ENCODE assay signal across 1 cellular context in genomic region chr7:158646766-158647474, GRCh38.
TF ChIP-seq lines count a peak whose summit lies in the region.

No MANE protein-coding gene starts in this region.

TF ChIP-seq in K562, 482 proteins besides CTCF, POLR2A, EP300 and RAD21:
- TF ChIP-seq EWSR1 (IDR thresholded peaks at IDR 0.05; ENCODE audit: borderline replicate concordance, low read depth, partially characterized antibody) = no peak
- no peak for TF ChIP-seq BRD9 (IDR thresholded peaks at IDR 0.05; ENCODE audit: low read depth, partially characterized antibody)
- TF ChIP-seq TARDBP (IDR thresholded peaks at IDR 0.05) = 0 out of 2 replicates have a peak, but pooled peaks have one; percentile 24
- no peak for TF ChIP-seq ZHX1 (conservative IDR thresholded peaks at IDR 0.05; ENCODE audit: low read length)
- peak; percentile 71 for TF ChIP-seq EGR1 (conservative IDR thresholded peaks at IDR 0.05)
- TF ChIP-seq HBP1 (CRISPR knock-in tag; IDR thresholded peaks at IDR 0.05) = no peak
- no peak for TF ChIP-seq CREB3 (tag; conservative IDR thresholded peaks at IDR 0.05; ENCODE audit: low read depth)
- no peak for TF ChIP-seq ZNF282 (CRISPR knock-in tag; IDR thresholded peaks at IDR 0.05)
- TF ChIP-seq SIN3B (IDR thresholded peaks at IDR 0.05; ENCODE audit: low read depth) = no peak
- peak; percentile 36; the same call in 1 of the 2 replicates for TF ChIP-seq SMC3 (conservative IDR thresholded peaks at IDR 0.05; ENCODE audit: insufficient read depth, low read depth, low read length)
- TF ChIP-seq NR0B1 (IDR thresholded peaks at IDR 0.05; ENCODE audit: partially characterized antibody) = no peak
- 0 out of 4 replicates have a peak, but pooled peaks of 1 of the 2 experiments have one; percentile 12 for TF ChIP-seq RCOR1 (IDR thresholded peaks at IDR 0.05; ENCODE audit: borderline replicate concordance in 1 of 2, low read depth in 2 of 2, low read length in 2 of 2)
- no peak for TF ChIP-seq TCF3 (CRISPR knock-in tag; IDR thresholded peaks at IDR 0.05)
- no peak for TF ChIP-seq SOX6 (IDR thresholded peaks at IDR 0.05)
- TF ChIP-seq ATF4 (CRISPR knock-in tag; IDR thresholded peaks at IDR 0.05) = no peak
- TF ChIP-seq CTCFL (IDR thresholded peaks at IDR 0.05; ENCODE audit: borderline replicate concordance, insufficient read depth, low read depth, low read length, poor library complexity, severe bottlenecking) = peak; percentile 30
- no peak for TF ChIP-seq ZNF232 (CRISPR knock-in tag; IDR thresholded peaks at IDR 0.05)
- no peak for TF ChIP-seq ZNF175 (CRISPR knock-in tag; IDR thresholded peaks at IDR 0.05; ENCODE audit: low read depth)
